ENCODE assay signal across 19 cellular contexts in genomic region chr1:52225174-52225573, GRCh38.
DNase-seq lines count a peak whose midpoint lies in the region; ATAC-seq, FAIRE-seq and TF ChIP-seq lines count a peak whose summit lies in the region.
"Had no signal": no experiment of that assay in that cellular context is flagged by ENCODE, and none has a peak within 500 bp of the region (broad histone marks: within the 10 kb centered on the region; RNA-seq: fewer than 3 reads in every experiment).

No MANE protein-coding gene starts in this region.

- peaks cover 26% of the 10 kb centered on the region for H3K9me3 Mint-ChIP-seq in GM23338
- H3K9me3 Mint-ChIP-seq in activated naive CD8-positive, alpha-beta T cell treated with anti-CD3 and anti-CD28 coated beads, Interleukin-2, amount 50 U/mL, for 24 hours, result peaks cover 16% of the 10 kb centered on the region

- FAIRE-seq in keratinocyte (lab: Jason Lieb, UNC), result peak; percentile 62
- FAIRE-seq: GM12892, GM18507, H1 had no signal

- 0 out of 2 replicates have a peak, but pooled peaks cover 3% of the 10 kb centered on the region for H3K9me2 ChIP-seq in GM23338 (ENCODE audit: insufficient read depth)

- no peaks in the 10 kb centered on the region for H3K4me1 ChIP-seq in GM23338 (ENCODE audit: insufficient read depth)
- H3K4me1 ChIP-seq in keratinocyte (ENCODE audit: control insufficient read depth, extremely low read depth, insufficient read depth, low read length), result no peaks in the 10 kb centered on the region
- H3K4me1 ChIP-seq: SJSA1 had no signal

- TF ChIP-seq CTCF in GM23338 (conservative IDR thresholded peaks at IDR 0.05; ENCODE audit: low read depth in 2 of 2) (no peak), keratinocyte (optimal IDR thresholded peaks at IDR 0.05 in 1 of 3, IDR thresholded peaks at IDR 0.05 in 1 of 3, conservative IDR thresholded peaks at IDR 0.05 in 1 of 3; ENCODE audit: extremely low read depth in 1 of 3, insufficient read depth in 2 of 3, low read length in 3 of 3) (no peak)

- no peaks in the 10 kb centered on the region for H3K9me1 ChIP-seq in keratinocyte (ENCODE audit: control insufficient read depth, extremely low read depth, insufficient read depth, low read length)

- H4K20me1 ChIP-seq in GM23338 (replicated peaks; ENCODE audit: insufficient read depth) (no peaks in the 10 kb centered on the region), keratinocyte (ENCODE audit: control insufficient read depth, extremely low read depth, insufficient read depth, low read length) (no peaks in the 10 kb centered on the region)

- H3K4me3 ChIP-seq in GM23338, result no peak overlapping the region
- no peak overlapping the region for H3K4me3 ChIP-seq in keratinocyte (ENCODE audit: control insufficient read depth in 2 of 3, extremely low read depth in 1 of 3, insufficient read depth in 2 of 3, low read depth in 1 of 3, low read length in 3 of 3)
- H3K4me3 ChIP-seq: PC-9, SJSA1 had no signal

- H2AFZ ChIP-seq in GM23338 (no peak overlapping the region), keratinocyte (ENCODE audit: control insufficient read depth, low read length) (no peak overlapping the region)
- H2AFZ ChIP-seq: PC-9 had no signal

- no peak overlapping the region for H3K27ac ChIP-seq in GM23338 (ENCODE audit: low read depth)
- H3K27ac ChIP-seq in keratinocyte (ENCODE audit: control insufficient read depth, insufficient read depth, low read length), result no peak overlapping the region
- H3K27ac ChIP-seq: PC-9, SJSA1 had no signal

- H3K9me3 ChIP-seq in keratinocyte (ENCODE audit: control insufficient read depth, low read depth, low read length), result peaks cover 4% of the 10 kb centered on the region

- no peaks in the 10 kb centered on the region for H3F3A ChIP-seq in GM23338 (replicated peaks; ENCODE audit: low read depth)

- no peak overlapping the region for H3K4me3 Mint-ChIP-seq in GM23338
- H3K4me3 Mint-ChIP-seq in activated naive CD8-positive, alpha-beta T cell treated with anti-CD3 and anti-CD28 coated beads, Interleukin-2, amount 50 U/mL, for 24 hours, result no peak overlapping the region

- peaks cover 7% of the 10 kb centered on the region; the same call in 2 of the 3 replicates for H3K4me1 Mint-ChIP-seq in GM23338
- H3K4me1 Mint-ChIP-seq in activated naive CD8-positive, alpha-beta T cell treated with anti-CD3 and anti-CD28 coated beads, Interleukin-2, amount 50 U/mL, for 24 hours, result no peaks in the 10 kb centered on the region

- H3K27me3 ChIP-seq in GM23338 (ENCODE audit: insufficient read depth) (no peaks in the 10 kb centered on the region), keratinocyte (ENCODE audit: control insufficient read depth, extremely low read depth, insufficient read depth, low read length) (no peaks in the 10 kb centered on the region)
- H3K27me3 ChIP-seq: SJSA1 had no signal

- no peak overlapping the region for H3K27ac Mint-ChIP-seq in GM23338
- no peak overlapping the region for H3K27ac Mint-ChIP-seq in activated naive CD8-positive, alpha-beta T cell treated with anti-CD3 and anti-CD28 coated beads, Interleukin-2, amount 50 U/mL, for 24 hours

- H3K36me3 ChIP-seq in GM23338 (ENCODE audit: insufficient read depth), result peaks cover 6% of the 10 kb centered on the region
- no peaks in the 10 kb centered on the region for H3K36me3 ChIP-seq in keratinocyte (ENCODE audit: control insufficient read depth in 2 of 2, extremely low read depth in 1 of 2, insufficient read depth in 2 of 2, low read length in 2 of 2)
- H3K36me3 ChIP-seq: SJSA1 had no signal

- no peak overlapping the region for H3K9ac ChIP-seq in keratinocyte (ENCODE audit: control insufficient read depth, extremely low read depth, insufficient read depth, low read length)

- 0 out of 2 replicates have a peak, but pooled peaks cover 9% of the 10 kb centered on the region for H3K79me2 ChIP-seq in GM23338 (replicated peaks; ENCODE audit: insufficient read depth)
- H3K79me2 ChIP-seq in keratinocyte (ENCODE audit: control insufficient read depth, insufficient read depth, low read length), result peaks cover 5% of the 10 kb centered on the region

- ATAC-seq in GM23338, result no peak
- no peak for ATAC-seq in activated naive CD8-positive, alpha-beta T cell treated with anti-CD3 and anti-CD28 coated beads, Interleukin-2, amount 50 U/mL, for 24 hours
- no peak for ATAC-seq in HG03097 (IDR thresholded peaks at IDR 0.05; ENCODE audit: low FRiP score, unreplicated experiment)

- no peaks in the 10 kb centered on the region for H3K27me3 Mint-ChIP-seq in GM23338 (ENCODE audit: insufficient read depth, low read depth, poor library complexity)
- peaks cover 2% of the 10 kb centered on the region for H3K27me3 Mint-ChIP-seq in activated naive CD8-positive, alpha-beta T cell treated with anti-CD3 and anti-CD28 coated beads, Interleukin-2, amount 50 U/mL, for 24 hours

- DNase-seq in DMS53 (lab: John Stamatoyannopoulos, UW) (peak; percentile 49), DMS53 treated with DMSO at 0.1 percent for 48 hours (lab: John Stamatoyannopoulos, UW; ENCODE audit: unreplicated experiment) (no peak), GM23338 (ENCODE audit: low spot score) (peak; percentile 14), astrocyte of the hippocampus (ENCODE audit: low read depth, low spot score) (peak; percentile 11), keratinocyte (ENCODE audit: low read depth, low spot score) (no peak), GM19238 (ENCODE audit: insufficient read length, low spot score) (no peak)
- DNase-seq in activated naive CD8-positive, alpha-beta T cell treated with anti-CD3 and anti-CD28 coated beads, Interleukin-2, amount 50 U/mL, for 24 hours, result no peak
- DNase-seq: 8988T, DMS153, NCI-H1105 treated with DMSO at 0.1 percent for 48 hours, NCI-H1694, NCI-H345, NCI-H526, PC-9 had no signal

- H3K36me3 Mint-ChIP-seq in GM23338 (ENCODE audit: low read depth), result peaks cover 45% of the 10 kb centered on the region
- peaks cover 25% of the 10 kb centered on the region for H3K36me3 Mint-ChIP-seq in activated naive CD8-positive, alpha-beta T cell treated with anti-CD3 and anti-CD28 coated beads, Interleukin-2, amount 50 U/mL, for 24 hours (ENCODE audit: low read depth)

- dilution Hi-C loops in keratinocyte (cut with MboI; ENCODE audit: extremely low pct_ligation_motif_present, low sequenced_read_pairs), result no loop called here

- H3K4me2 ChIP-seq in GM23338 (no peak overlapping the region), keratinocyte (ENCODE audit: control insufficient read depth, extremely low read depth, insufficient read depth, low read depth, low read length) (no peak overlapping the region)
- H3K4me2 ChIP-seq: PC-9 had no signal

TF ChIP-seq in GM23338, 12 proteins besides CTCF, POLR2A, EP300 and RAD21 (continues in another document):
- TF ChIP-seq EZH2 (IDR thresholded peaks at IDR 0.05; ENCODE audit: low read depth, unreplicated experiment) (no peak), ZNF462 (CRISPR knock-in tag; IDR thresholded peaks at IDR 0.05) (no peak)

Comparison
In these comparisons a context has a peak if more than half of its experiments do, and no peak if none do; other contexts are left out.
1. DNase-seq: peak in DMS53 (single experiment), GM23338 (single experiment) and astrocyte of the hippocampus (single experiment); none in DMS53 treated with DMSO at 0.1 percent for 48 hours (single experiment), keratinocyte (single experiment), activated naive CD8-positive, alpha-beta T cell treated with anti-CD3 and anti-CD28 coated beads, Interleukin-2, amount 50 U/mL, for 24 hours (single experiment) and GM19238 (single experiment).